8 cellular contexts compared by ENCODE assay signal in the genomic region with DNA sequence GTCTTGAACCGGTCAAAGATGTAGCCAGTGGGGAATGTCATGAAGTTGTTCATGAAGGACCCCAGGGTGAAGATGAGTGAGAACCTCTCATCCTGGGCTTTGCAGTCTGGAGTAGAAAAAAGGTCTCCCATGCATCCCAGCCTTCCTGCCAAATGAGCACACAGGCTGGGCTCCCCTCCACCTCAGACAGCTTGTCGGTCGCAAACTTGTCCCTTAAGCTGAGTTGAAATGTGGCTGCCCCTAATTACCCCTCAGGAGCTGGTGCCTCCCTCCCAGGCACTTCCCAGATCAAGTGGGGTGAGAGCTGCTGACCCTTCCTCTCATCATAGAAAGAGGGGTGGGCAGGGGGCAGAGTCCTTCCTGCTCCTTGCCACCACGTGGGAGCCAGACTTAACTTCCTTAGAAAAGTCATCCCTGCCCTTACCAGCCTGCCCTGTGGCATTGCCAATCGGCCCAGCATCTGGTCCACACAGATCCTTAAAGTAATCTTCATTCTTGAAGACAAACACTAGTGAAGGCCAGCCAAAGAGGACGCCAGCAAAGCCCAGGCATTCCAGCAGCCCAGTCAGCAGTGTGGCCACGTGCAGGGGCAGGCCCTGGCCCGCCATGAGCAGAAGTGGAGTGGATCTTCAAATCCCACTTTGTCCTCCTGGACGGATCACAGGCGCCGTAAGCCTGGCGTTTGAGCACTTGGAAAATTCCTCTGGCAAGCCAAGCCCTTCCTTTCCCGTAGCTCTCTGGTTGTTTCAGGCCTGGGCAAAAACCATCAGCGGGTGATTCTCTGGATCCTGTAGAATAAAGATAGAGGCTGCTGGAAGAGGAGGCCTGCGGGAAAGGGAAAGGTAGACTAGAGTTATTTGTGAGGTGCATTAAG. TPM values are rescaled to one million over a fixed set of nuclear protein-coding genes. Genes with fewer than 3 reads are reported as not detected.
DNase-seq lines count a peak whose midpoint lies in the region; ATAC-seq lines count a peak whose summit lies in the region.

No MANE protein-coding gene starts in this region.

- peaks cover 36% of the 10 kb centered on the region for H3K4me1 ChIP-seq in CD4-positive, CD25-positive, alpha-beta regulatory T cell (ENCODE audit: control insufficient read depth, insufficient read depth, low read length, poor library complexity, severe bottlenecking)
- H3K4me1 ChIP-seq in SJCRH30 (peaks cover 9% of the 10 kb centered on the region), mucosa of stomach (ENCODE audit: control insufficient read depth, insufficient read depth, low read length) (peaks cover 34% of the 10 kb centered on the region)
- peaks cover 28% of the 10 kb centered on the region for H3K4me1 ChIP-seq in effector memory CD4-positive, alpha-beta T cell (ENCODE audit: control insufficient read depth, insufficient read depth, low read length, poor library complexity, severe bottlenecking)

- H3K9me3 ChIP-seq in CD4-positive, CD25-positive, alpha-beta regulatory T cell (ENCODE audit: control insufficient read depth in 2 of 2, low read length in 2 of 2) = no peaks in the 10 kb centered on the region
- H3K9me3 ChIP-seq in SJCRH30 (replicated peaks) = no peaks in the 10 kb centered on the region
- H3K9me3 ChIP-seq in effector memory CD4-positive, alpha-beta T cell (ENCODE audit: control insufficient read depth, low read length) = no peaks in the 10 kb centered on the region
- no peaks in the 10 kb centered on the region for H3K9me3 ChIP-seq in mucosa of stomach (ENCODE audit: control insufficient read depth, low read length)

- peak overlapping the region; percentile 94 to 95 (median 95) for H3K27ac Mint-ChIP-seq in CD4-positive, CD25-positive, alpha-beta regulatory T cell

- peaks cover 21% of the 10 kb centered on the region for H3K36me3 Mint-ChIP-seq in CD4-positive, CD25-positive, alpha-beta regulatory T cell

- peak overlapping the region; percentile 76 for H3K9ac ChIP-seq in mucosa of stomach (ENCODE audit: low read length)

- peaks cover 12 to 51% (median 43%) of the 10 kb centered on the region in 4 donors for H3K4me1 Mint-ChIP-seq in CD4-positive, CD25-positive, alpha-beta regulatory T cell

- no peaks in the 10 kb centered on the region for H3K27me3 ChIP-seq in CD4-positive, CD25-positive, alpha-beta regulatory T cell (ENCODE audit: control insufficient read depth, insufficient read depth, low read length)
- H3K27me3 ChIP-seq in SJCRH30 = no peaks in the 10 kb centered on the region
- H3K27me3 ChIP-seq in effector memory CD4-positive, alpha-beta T cell (replicated peaks; ENCODE audit: control insufficient read depth, insufficient read depth, low read length, poor library complexity, severe bottlenecking) = no peaks in the 10 kb centered on the region
- no peaks in the 10 kb centered on the region for H3K27me3 ChIP-seq in mucosa of stomach (ENCODE audit: control insufficient read depth, insufficient read depth, low read length)

- DNase-seq in CD4-positive, CD25-positive, alpha-beta regulatory T cell = peak in 1 of 3 donors; percentile 7
- DNase-seq in SJCRH30 (no peak), COR-L47 (lab: John Stamatoyannopoulos, UW) (no peak), NCI-H69 (lab: John Stamatoyannopoulos, UW) (no peak)
- DNase-seq in effector memory CD4-positive, alpha-beta T cell = no peak

- peaks cover under 1% of the 10 kb centered on the region for H3K36me3 ChIP-seq in CD4-positive, CD25-positive, alpha-beta regulatory T cell (ENCODE audit: control insufficient read depth, insufficient read depth, low read length)
- H3K36me3 ChIP-seq in SJCRH30 (no peaks in the 10 kb centered on the region), mucosa of stomach (ENCODE audit: control insufficient read depth, insufficient read depth, low read length) (no peaks in the 10 kb centered on the region)
- no peaks in the 10 kb centered on the region for H3K36me3 ChIP-seq in effector memory CD4-positive, alpha-beta T cell (ENCODE audit: control insufficient read depth, insufficient read depth, low read length)

- no peaks in the 10 kb centered on the region for H3K27me3 Mint-ChIP-seq in CD4-positive, CD25-positive, alpha-beta regulatory T cell

- no peaks in the 10 kb centered on the region for H3K9me3 Mint-ChIP-seq in CD4-positive, CD25-positive, alpha-beta regulatory T cell

- H3K4me3 Mint-ChIP-seq in CD4-positive, CD25-positive, alpha-beta regulatory T cell = peak overlapping the region; percentile 89 to 93 (median 92)

- peak overlapping the region; percentile 82 for H3K4me3 ChIP-seq in CD4-positive, CD25-positive, alpha-beta regulatory T cell (ENCODE audit: low read depth, low read length)
- no peak overlapping the region for H3K4me3 ChIP-seq in SJCRH30
- peak overlapping the region; percentile 61 for H3K4me3 ChIP-seq in effector memory CD4-positive, alpha-beta T cell (ENCODE audit: insufficient read depth, low read depth, low read length, poor library complexity, severe bottlenecking)
- H3K4me3 ChIP-seq in mucosa of stomach (ENCODE audit: low read length) = no peak overlapping the region

- no peak for ATAC-seq in CD4-positive, CD25-positive, alpha-beta regulatory T cell (ENCODE audit: low read depth in 2 of 2)
- ATAC-seq in HG03108 (IDR thresholded peaks at IDR 0.05; ENCODE audit: unreplicated experiment) (no peak), GM21529 (IDR thresholded peaks at IDR 0.05; ENCODE audit: unreplicated experiment) (no peak)

- peak overlapping the region; percentile 78 for H3K27ac ChIP-seq in CD4-positive, CD25-positive, alpha-beta regulatory T cell (ENCODE audit: insufficient read depth, low read length, poor library complexity, severe bottlenecking)
- H3K27ac ChIP-seq in SJCRH30 = peak overlapping the region; percentile 37
- H3K27ac ChIP-seq in effector memory CD4-positive, alpha-beta T cell (ENCODE audit: insufficient read depth, low read length, poor library complexity, severe bottlenecking) = peak overlapping the region; percentile 59

RNA-seq across cellular contexts. Expression of gene SLC43A3, which starts 1.1 kb away (rescaled TPM):
- 19.1 TPM for total RNA-seq in CD4-positive, CD25-positive, alpha-beta regulatory T cell
- polyA plus RNA-seq in CD4-positive, CD25-positive, alpha-beta regulatory T cell = 10 to 100 TPM; 21.6 to 36.9 (median 27.3) TPM
- 0.12 TPM in 1 of 2 replicates, not detected in the other for total RNA-seq in SJCRH30 (2014; rRNA removed; shearing (Covaris generic))

RNA-seq across cellular contexts. Expression of gene RTN4RL2, which starts 34.5 kb away (rescaled TPM):
- not detected for total RNA-seq in CD4-positive, CD25-positive, alpha-beta regulatory T cell
- polyA plus RNA-seq in CD4-positive, CD25-positive, alpha-beta regulatory T cell = under 1 TPM in 1 of 4 donors, not detected in 3; 0.11 TPM
- 0.26 and 0.35 TPM in 2 replicates for total RNA-seq in SJCRH30 (2014; rRNA removed; shearing (Covaris generic))

RNA-seq across cellular contexts. Expression of gene PRG2, which starts 35.4 kb away (rescaled TPM):
- not detected for total RNA-seq in CD4-positive, CD25-positive, alpha-beta regulatory T cell
- polyA plus RNA-seq in CD4-positive, CD25-positive, alpha-beta regulatory T cell = under 1 TPM in 1 of 4 donors, not detected in 3; 0.13 TPM
- total RNA-seq in SJCRH30 (2014; rRNA removed; shearing (Covaris generic)) = not detected in 2 replicates

RNA-seq across cellular contexts. Expression of gene PRG3, which starts 44.9 kb away (rescaled TPM):
- not detected for total RNA-seq in CD4-positive, CD25-positive, alpha-beta regulatory T cell
- not detected for polyA plus RNA-seq in CD4-positive, CD25-positive, alpha-beta regulatory T cell
- total RNA-seq in SJCRH30 (2014; rRNA removed; shearing (Covaris generic)) = not detected in 2 replicates

Comparison
In these comparisons a context has a peak if more than half of its experiments do, and no peak if none do; other contexts are left out.
1. H3K4me3 ChIP-seq: peak in CD4-positive, CD25-positive, alpha-beta regulatory T cell (single experiment) and effector memory CD4-positive, alpha-beta T cell (single experiment); none in SJCRH30 (single experiment) and mucosa of stomach (single experiment).
2. RNA of gene SLC43A3, which starts 1.1 kb away (total RNA-seq): 19.1 TPM in CD4-positive, CD25-positive, alpha-beta regulatory T cell (single experiment); 0.12 TPM in SJCRH30; every median in the first group is over 10 times any median in the second.
3. Peak in every context shown above with its lines, with median percentiles within 50 percentile points of each other: H3K27ac ChIP-seq.